Comparison of ENCODE assay signal across 9 cellular contexts in the genomic region with DNA sequence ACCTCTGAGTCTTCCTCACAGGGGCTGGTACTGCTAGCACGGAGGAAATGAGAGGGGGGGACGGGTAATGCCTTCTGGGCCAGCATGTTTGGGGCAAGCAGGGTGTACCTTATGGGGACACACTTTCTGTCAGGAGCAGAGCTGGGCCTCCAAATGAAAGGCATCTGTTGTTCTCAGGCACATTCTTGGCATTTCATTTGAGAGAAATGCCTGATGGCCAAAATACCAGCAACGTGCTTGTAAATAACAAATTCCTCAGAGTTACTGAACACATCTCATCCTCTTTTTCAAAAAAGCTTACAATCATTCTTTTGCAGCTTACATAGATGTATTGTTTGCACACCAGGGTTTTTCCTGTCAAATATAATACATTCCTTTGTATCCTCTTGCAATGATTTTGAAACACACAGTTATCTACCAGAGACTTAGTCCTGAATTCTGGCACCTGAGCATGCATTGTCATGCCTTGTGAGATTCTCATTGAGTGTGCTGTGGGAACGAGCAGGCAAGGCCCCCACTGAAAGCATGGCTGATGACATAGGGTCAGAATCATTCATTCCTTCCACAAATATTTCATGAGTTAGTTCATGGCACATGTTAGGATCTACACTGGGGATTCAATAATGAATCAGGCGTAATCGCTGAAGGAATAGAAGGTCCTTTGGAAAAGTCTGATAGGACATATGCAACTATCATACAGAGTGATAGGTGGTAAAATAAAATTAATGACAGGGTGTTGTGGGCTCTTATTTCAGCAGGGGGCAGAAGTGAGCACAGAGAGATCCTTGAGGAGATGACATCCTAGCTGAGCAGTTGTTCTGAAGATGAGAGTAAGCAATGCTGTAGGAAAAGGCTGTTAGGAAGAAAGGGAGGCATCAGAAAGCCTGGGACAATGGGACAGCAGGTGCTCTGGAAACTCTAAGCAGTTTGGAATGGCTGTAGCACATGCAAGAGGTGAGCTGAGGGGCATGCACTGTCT.
DNase-seq lines count a peak whose midpoint lies in the region; ATAC-seq and TF ChIP-seq lines count a peak whose summit lies in the region.
"Had no signal": no experiment of that assay in that cellular context is flagged by ENCODE, and none has a peak within 500 bp of the region (broad histone marks: within the 10 kb centered on the region; RNA-seq: fewer than 3 reads in every experiment).

No MANE protein-coding gene starts in this region.

- no peaks in the 10 kb centered on the region for H3K36me3 ChIP-seq in heart left ventricle

- TF ChIP-seq CTCF in heart left ventricle (IDR thresholded peaks at IDR 0.05) (peak; percentile 19 to 56 (median 41)), type B pancreatic cell (conservative IDR thresholded peaks at IDR 0.05) (peak; percentile 71)

- peak; percentile 46 for ATAC-seq in Right ventricle myocardium superior (ENCODE audit: poor library complexity)
- ATAC-seq in heart left ventricle, result no peak
- ATAC-seq in T-helper 17 cell, result no peak
- ATAC-seq in HG02623 (IDR thresholded peaks at IDR 0.05; ENCODE audit: unreplicated experiment), result no peak
- no peak for ATAC-seq in HG02642 (IDR thresholded peaks at IDR 0.05; ENCODE audit: poor library complexity, unreplicated experiment)

- peaks cover 0 to 8% (median 0%) of the 10 kb centered on the region in 12 donors for H3K4me1 ChIP-seq in heart left ventricle

- WGBS in heart left ventricle, 4 donors, result 70 to 76% (median 74%) methylated on average over 6 of the region's 6 CpGs

- peak overlapping the region; percentile 28 for H3K27ac Mint-ChIP-seq in type B pancreatic cell
- H3K27ac Mint-ChIP-seq in T-helper 17 cell, result no peak overlapping the region

- no peak overlapping the region for H3K4me3 ChIP-seq in heart left ventricle

- TF ChIP-seq POLR2A in heart left ventricle (IDR thresholded peaks at IDR 0.05), result no peak

- DNase-seq in Right ventricle myocardium superior (no peak), cardiac septum (ENCODE audit: low spot score) (no peak), SK-MEL-5 (ENCODE audit: low read depth, low spot score) (peak; percentile 86), heart left ventricle (no peak), type B pancreatic cell (ENCODE audit: extremely low spot score, unreplicated experiment) (peak; percentile 34), T-helper 17 cell (no peak)
- DNase-seq: activated CD4-positive, CD25-positive, alpha-beta regulatory T cell had no signal

- H3K27me3 Mint-ChIP-seq in type B pancreatic cell (peaks cover 3% of the 10 kb centered on the region), T-helper 17 cell (peaks cover 13% of the 10 kb centered on the region)

- no peaks in the 10 kb centered on the region for H3K36me3 Mint-ChIP-seq in type B pancreatic cell
- H3K36me3 Mint-ChIP-seq in T-helper 17 cell (ENCODE audit: low read depth), result no peaks in the 10 kb centered on the region

- H3K27ac ChIP-seq in heart left ventricle, result no peak overlapping the region

- no peaks in the 10 kb centered on the region for H3K9me3 ChIP-seq in heart left ventricle
- H3K9me3 ChIP-seq in T-helper 17 cell (ENCODE audit: control insufficient read depth, low read length, poor library complexity, severe bottlenecking), result no peaks in the 10 kb centered on the region

- intact Hi-C loops in Right ventricle myocardium superior (cut with DNase I), result no loop called here
- intact Hi-C loops in cardiac septum (cut with DNase I), result loop anchor here (10.0 kb wide), 1 partner anchor 710 kb away; no protein-coding TSS in a partner anchor
- intact Hi-C loops in heart left ventricle (cut with DNase I), result loop anchor here in 4 of 10 donors (2.0 to 10.0 kb wide), 3 partner anchors 330 to 710 kb away; partner anchors contain the start of gene GAS1 (in 1 of the 4)

- peak overlapping the region; percentile 25 for H3K4me3 Mint-ChIP-seq in type B pancreatic cell
- H3K4me3 Mint-ChIP-seq in T-helper 17 cell, result no peak overlapping the region

- H3K27me3 ChIP-seq in heart left ventricle, result no peaks in the 10 kb centered on the region

- peaks cover 18% of the 10 kb centered on the region for H3K4me1 Mint-ChIP-seq in type B pancreatic cell (ENCODE audit: unreplicated experiment)
- H3K4me1 Mint-ChIP-seq in T-helper 17 cell, result no peaks in the 10 kb centered on the region

- H3K9me3 Mint-ChIP-seq in type B pancreatic cell, result peaks cover 5% of the 10 kb centered on the region

- in situ Hi-C loops in SK-MEL-5 (cut with HindIII; ENCODE audit: low pct_unique_long_range_greater_than_20kb, low sequenced_read_pairs), result no loop called here

Comparison
In these comparisons a context has a peak if more than half of its experiments do, and no peak if none do; other contexts are left out.
1. DNase-seq: peak in SK-MEL-5 (single experiment) and type B pancreatic cell (single experiment); none in Right ventricle myocardium superior (single experiment), cardiac septum (single experiment), heart left ventricle (0 of 5) and T-helper 17 cell (0 of 3).